In the genomic region with DNA sequence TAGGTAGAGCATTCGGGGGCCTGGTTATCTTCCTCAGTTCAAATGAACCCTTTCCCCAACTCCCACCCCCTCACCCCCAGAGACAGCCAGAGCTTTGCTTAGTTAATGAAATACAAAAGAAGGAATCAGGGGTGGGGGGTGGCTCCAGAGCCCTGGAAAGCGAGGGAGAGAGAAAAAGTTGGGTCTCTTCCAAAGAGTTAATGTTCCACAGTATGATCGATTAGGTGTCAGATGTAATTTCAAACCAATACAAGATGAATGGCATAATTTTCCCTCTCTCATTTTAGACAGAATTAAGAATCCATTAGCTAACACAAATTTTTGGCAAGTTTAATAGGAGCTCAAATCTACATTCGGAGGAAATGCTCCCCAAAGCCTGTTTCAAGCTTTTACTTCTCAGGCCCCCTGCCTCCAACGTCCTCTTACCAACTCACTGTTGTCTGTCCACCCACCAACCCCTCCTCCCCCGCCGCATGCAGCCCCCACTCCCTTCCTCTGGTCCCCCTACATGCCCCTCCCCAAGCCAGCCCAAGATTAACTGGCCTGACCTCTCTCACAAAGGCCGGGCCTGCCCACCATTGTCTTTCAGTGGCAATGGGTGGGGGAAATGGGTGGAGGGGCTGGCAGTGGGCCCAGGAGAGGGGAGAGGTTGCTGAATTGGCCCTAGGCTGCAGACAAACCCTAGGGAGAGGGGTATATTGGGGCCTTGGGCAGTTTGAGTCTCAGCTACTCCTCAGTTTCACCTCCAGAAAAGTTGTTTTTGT, we compare ENCODE assay signal across 30 cellular contexts. TPM values are rescaled to one million over a fixed set of nuclear protein-coding genes. Genes with fewer than 3 reads are reported as not detected.
DNase-seq lines count a peak whose midpoint lies in the region; ATAC-seq, FAIRE-seq and TF ChIP-seq lines count a peak whose summit lies in the region.
"Had no signal": no experiment of that assay in that cellular context is flagged by ENCODE, and none has a peak within 500 bp of the region (broad histone marks: within the 10 kb centered on the region; RNA-seq: fewer than 3 reads in every experiment).

No MANE protein-coding gene starts in this region.

- CTCF ChIA-PET in Calu3 (lab: Charles Lee), result interaction anchor here (0.6 to 4.3 kb wide), 25 partner anchors 10 to 343 kb away, joined by 3 to 30 read pairs (median 4); partner anchors contain the start of gene PGAP3
- CTCF ChIA-PET in endothelial cell of umbilical vein (lab: Charles Lee), result interaction anchor here (2.5 to 3.4 kb wide), 3 partner anchors 32 to 44 kb away, joined by 6 to 23 read pairs (median 12); no protein-coding TSS in a partner anchor

- no peak for TF ChIP-seq POLR2A in endothelial cell of umbilical vein (IDR thresholded peaks at IDR 0.05; ENCODE audit: low read depth, low read length)

- peaks cover 88% of the 10 kb centered on the region for H3K27me3 Mint-ChIP-seq in Calu3 (ENCODE audit: unreplicated experiment)
- H3K27me3 Mint-ChIP-seq: activated CD4-positive, alpha-beta memory T cell treated with anti-CD3 and anti-CD28 coated beads for 36 hours had no signal

- intact Hi-C loops in Calu3 (cut with micrococcal nuclease; ENCODE audit: unreplicated experiment), result no loop called here
- intact Hi-C loops in endothelial cell of umbilical vein (cut with micrococcal nuclease), result no loop called here

- no TSS peak for BruUV-seq in Calu3 (replicated peaks; lab: Mats Ljungman, UMichigan)
- no TSS peak for BruUV-seq in endothelial cell of umbilical vein (replicated peaks; lab: Mats Ljungman, UMichigan)

- H3K79me2 ChIP-seq in endothelial cell of umbilical vein (ENCODE audit: control insufficient read depth, insufficient read depth, low read length), result no peaks in the 10 kb centered on the region

- TF ChIP-seq RAD21 in Ishikawa (IDR thresholded peaks at IDR 0.05; ENCODE audit: low read depth), result peak; percentile 19; the same call in 1 of the 2 replicates

- DNase-seq in Calu3 (peak; percentile 52), endothelial cell of umbilical vein (ENCODE audit: low read depth, low spot score) (peak; percentile 39), left lobe of liver (ENCODE audit: low spot score) (no peak), DMS 273 (lab: John Stamatoyannopoulos, UW; ENCODE audit: unreplicated experiment) (no peak), NCI-H510A (lab: John Stamatoyannopoulos, UW) (no peak)
- DNase-seq in activated CD4-positive, CD25-positive, alpha-beta regulatory T cell (lab: John Stamatoyannopoulos, UW), result no peak
- DNase-seq: activated CD4-positive, alpha-beta memory T cell treated with anti-CD3 and anti-CD28 coated beads for 36 hours; activated naive CD4-positive, alpha-beta T cell treated with Interleukin-2 at 50 U/mL for 16 hours; activated T-cell treated with anti-CD3 and anti-CD28 coated beads, Interleukin-2, amount 50 U/mL, for 1 hour; DMS53; effector memory CD4-positive, alpha-beta T cell; IMR-90; islet precursor cell; mesenchymal stem cell; MM.1S; naive thymus-derived CD8-positive, alpha-beta T cell; NCI-H187 treated with DMSO at 0.1 percent for 48 hours; NCI-H524; OCI-M1; stimulated activated CD4-positive, alpha-beta T cell treated with anti-CD3 and anti-CD28 coated beads, Interleukin-4, amount 100 ng/mL, for 4 hours; T-helper 1 cell had no signal

- H3K27ac ChIP-seq in endothelial cell of umbilical vein (ENCODE audit: insufficient read depth, low read depth, low read length), result no peak overlapping the region
- H3K27ac ChIP-seq: ascending aorta, C4-2B, psoas muscle had no signal

- no peaks in the 10 kb centered on the region for H3K36me3 Mint-ChIP-seq in Calu3 (ENCODE audit: insufficient read depth, unreplicated experiment)

- no peaks in the 10 kb centered on the region for H3K4me1 Mint-ChIP-seq in Calu3 (ENCODE audit: low read depth, unreplicated experiment)

- H3K27ac Mint-ChIP-seq in Calu3 (ENCODE audit: unreplicated experiment), result no peak overlapping the region
- H3K27ac Mint-ChIP-seq: activated CD4-positive, alpha-beta memory T cell treated with anti-CD3 and anti-CD28 coated beads for 36 hours; naive thymus-derived CD8-positive, alpha-beta T cell had no signal

- peaks cover 3% of the 10 kb centered on the region for H3K4me1 ChIP-seq in endothelial cell of umbilical vein (ENCODE audit: control insufficient read depth, extremely low read depth, insufficient read depth, low read length)
- H3K4me1 ChIP-seq: ascending aorta, psoas muscle had no signal

- no peak for TF ChIP-seq EP300 in Ishikawa (IDR thresholded peaks at IDR 0.05; ENCODE audit: borderline replicate concordance)

- TF ChIP-seq CTCF in Calu3 (IDR thresholded peaks at IDR 0.05; ENCODE audit: unreplicated experiment) (no peak), endothelial cell of umbilical vein (IDR thresholded peaks at IDR 0.05; ENCODE audit: extremely low read depth in 1 of 2, insufficient read depth in 1 of 2, low read depth in 1 of 2, low read length in 2 of 2) (no peak)

- H3K9me3 Mint-ChIP-seq in Calu3 (ENCODE audit: low read depth, unreplicated experiment), result no peaks in the 10 kb centered on the region
- H3K9me3 Mint-ChIP-seq: activated CD4-positive, alpha-beta memory T cell treated with anti-CD3 and anti-CD28 coated beads for 36 hours; naive thymus-derived CD8-positive, alpha-beta T cell had no signal

- H3K4me3 Mint-ChIP-seq in Calu3 (ENCODE audit: low read depth, unreplicated experiment), result no peak overlapping the region
- H3K4me3 Mint-ChIP-seq: activated CD4-positive, alpha-beta memory T cell treated with anti-CD3 and anti-CD28 coated beads for 36 hours; naive thymus-derived CD8-positive, alpha-beta T cell had no signal

- FAIRE-seq in endothelial cell of umbilical vein (lab: Jason Lieb, UNC), result no peak
- FAIRE-seq: GM12892, urothelium cell line had no signal

- POLR2A ChIA-PET in endothelial cell of umbilical vein (lab: Charles Lee), result no interaction called here

- H3K9me1 ChIP-seq in endothelial cell of umbilical vein (replicated peaks; ENCODE audit: control insufficient read depth, extremely low read depth, insufficient read depth, low read length), result no peaks in the 10 kb centered on the region

- no peak overlapping the region for H2AFZ ChIP-seq in endothelial cell of umbilical vein (ENCODE audit: low read depth, low read length)

- H3K36me3 ChIP-seq in endothelial cell of umbilical vein (ENCODE audit: control insufficient read depth in 2 of 2, extremely low read depth in 1 of 2, insufficient read depth in 2 of 2, low read length in 2 of 2), result no peaks in the 10 kb centered on the region
- H3K36me3 ChIP-seq: ascending aorta had no signal

- no peak overlapping the region for H3K4me2 ChIP-seq in endothelial cell of umbilical vein (ENCODE audit: insufficient read depth, low read length)
- H3K4me2 ChIP-seq: smooth muscle cell had no signal

- no peak overlapping the region for H3K4me3 ChIP-seq in endothelial cell of umbilical vein (replicated peaks in 1 of 3; ENCODE audit: insufficient read depth in 1 of 3, low read depth in 1 of 3, low read length in 3 of 3)
- H3K4me3 ChIP-seq: ascending aorta, psoas muscle, smooth muscle cell had no signal

- dilution Hi-C loops in endothelial cell of umbilical vein (cut with MboI; ENCODE audit: extremely low pct_ligation_motif_present, low sequenced_read_pairs), result no loop called here

- no peaks in the 10 kb centered on the region for H3K9me3 ChIP-seq in endothelial cell of umbilical vein (replicated peaks; ENCODE audit: control insufficient read depth, insufficient read depth, low read length)
- H3K9me3 ChIP-seq: ascending aorta, psoas muscle had no signal

- no peak overlapping the region for H3K9ac ChIP-seq in endothelial cell of umbilical vein (replicated peaks; ENCODE audit: extremely low read depth, insufficient read depth, low read length)

- no peaks in the 10 kb centered on the region for H4K20me1 ChIP-seq in endothelial cell of umbilical vein (replicated peaks; ENCODE audit: control insufficient read depth, extremely low read depth, insufficient read depth, low read length)

- ATAC-seq in left lobe of liver, result peak; percentile 50
- ATAC-seq in GM18520 (IDR thresholded peaks at IDR 0.05; ENCODE audit: unreplicated experiment), result no peak
- ATAC-seq: HCT116; naive thymus-derived CD8-positive, alpha-beta T cell; psoas muscle had no signal

- peaks cover 8 to 10% of the 10 kb centered on the region in 2 experiments for H3K27me3 ChIP-seq in endothelial cell of umbilical vein (ENCODE audit: control insufficient read depth in 2 of 2, insufficient read depth in 2 of 2, low read length in 2 of 2)
- H3K27me3 ChIP-seq: ascending aorta had no signal

RNA-seq across cellular contexts. Expression of gene NEUROD2, which starts 28.2 kb away (rescaled TPM):
- total RNA-seq in Calu3 (2022), result not detected in 2 replicates
- total RNA-seq in endothelial cell of umbilical vein, result not detected in 2 replicates
- not detected in 2 replicates for polyA plus RNA-seq in endothelial cell of umbilical vein
- polyA plus RNA-seq in endothelial cell of umbilical vein (2011; cell fraction: cytosol; rRNA removed), result not detected in 2 replicates
- polyA plus RNA-seq in endothelial cell of umbilical vein (2011; cell fraction: nucleus; rRNA removed), result not detected in 2 replicates
- polyA plus RNA-seq in endothelial cell of umbilical vein (2012), result not detected in 2 replicates
- not detected in 2 replicates for polyA minus RNA-seq in endothelial cell of umbilical vein
- not detected for polyA minus RNA-seq in endothelial cell of umbilical vein (2011; cell fraction: cytosol; rRNA and poly(A)+ RNA removed)
- not detected in 2 replicates for polyA minus RNA-seq in endothelial cell of umbilical vein (2011; cell fraction: nucleus; rRNA and poly(A)+ RNA removed)
- total RNA-seq in left lobe of liver, result not detected
- total RNA-seq: activated CD4-positive, alpha-beta memory T cell treated with anti-CD3 and anti-CD28 coated beads for 36 hours; ascending aorta; IMR-90; naive thymus-derived CD8-positive, alpha-beta T cell; psoas muscle; smooth muscle cell had no signal
- polyA plus RNA-seq: IMR-90; naive thymus-derived CD8-positive, alpha-beta T cell had no signal

RNA-seq across cellular contexts. Expression of gene PPP1R1B, which starts 47.3 kb away (rescaled TPM):
- total RNA-seq in Calu3 (2022) (8.3 and 11.1 TPM in 2 replicates), endothelial cell of umbilical vein (not detected in 2 replicates), left lobe of liver (0.60 TPM)
- polyA plus RNA-seq in endothelial cell of umbilical vein, result not detected in 2 replicates
- not detected in 2 replicates for polyA plus RNA-seq in endothelial cell of umbilical vein (2011; cell fraction: cytosol; rRNA removed)
- polyA plus RNA-seq in endothelial cell of umbilical vein (2011; cell fraction: nucleus; rRNA removed), result not detected in 2 replicates
- not detected in 2 replicates for polyA plus RNA-seq in endothelial cell of umbilical vein (2012)
- not detected in 2 replicates for polyA minus RNA-seq in endothelial cell of umbilical vein
- polyA minus RNA-seq in endothelial cell of umbilical vein (2011; cell fraction: cytosol; rRNA and poly(A)+ RNA removed), result not detected
- polyA minus RNA-seq in endothelial cell of umbilical vein (2011; cell fraction: nucleus; rRNA and poly(A)+ RNA removed), result not detected in 2 replicates
- total RNA-seq: activated CD4-positive, alpha-beta memory T cell treated with anti-CD3 and anti-CD28 coated beads for 36 hours; IMR-90; naive thymus-derived CD8-positive, alpha-beta T cell; smooth muscle cell had no signal
- polyA plus RNA-seq: IMR-90; naive thymus-derived CD8-positive, alpha-beta T cell; smooth muscle cell had no signal

RNA-seq across cellular contexts. Expression of gene STARD3, which starts 57.4 kb away (rescaled TPM):
- total RNA-seq in Calu3 (2022) (2,579 and 2,697 TPM in 2 replicates), endothelial cell of umbilical vein (48.9 and 51.0 TPM in 2 replicates), left lobe of liver (27.3 TPM)
- 75.7 and 102 TPM in 2 replicates for polyA plus RNA-seq in endothelial cell of umbilical vein
- 59.8 and 64.7 TPM in 2 replicates for polyA plus RNA-seq in endothelial cell of umbilical vein (2011; cell fraction: cytosol; rRNA removed)
- polyA plus RNA-seq in endothelial cell of umbilical vein (2011; cell fraction: nucleus; rRNA removed), result 197 and 251 TPM in 2 replicates
- 42.1 and 55.4 TPM in 2 replicates for polyA plus RNA-seq in endothelial cell of umbilical vein (2012)
- 77.4 and 91.7 TPM in 2 replicates for polyA minus RNA-seq in endothelial cell of umbilical vein
- 25.9 TPM for polyA minus RNA-seq in endothelial cell of umbilical vein (2011; cell fraction: cytosol; rRNA and poly(A)+ RNA removed)
- 40.4 and 56.2 TPM in 2 replicates for polyA minus RNA-seq in endothelial cell of umbilical vein (2011; cell fraction: nucleus; rRNA and poly(A)+ RNA removed)

Comparison
In these comparisons a context has a peak if more than half of its experiments do, and no peak if none do; other contexts are left out.
1. DNase-seq: peak in Calu3 (single experiment) and endothelial cell of umbilical vein (single experiment); none in left lobe of liver (single experiment), activated CD4-positive, CD25-positive, alpha-beta regulatory T cell (0 of 4), DMS 273 (single experiment) and NCI-H510A (single experiment).
2. RNA of gene STARD3, which starts 57.4 kb away (total RNA-seq): 2,579 to 2,697 TPM in Calu3; 48.9 to 51.0 TPM in endothelial cell of umbilical vein and 27.3 TPM in left lobe of liver (single experiment); every median in the first group is over 10 times any median in the second.